ENCODE assay signal across 28 cellular contexts in genomic region chr11:34276465-34276864, GRCh38.
"Had no signal": no experiment of that assay in that cellular context is flagged by ENCODE, and none has a peak within 500 bp of the region (broad histone marks: within the 10 kb centered on the region; RNA-seq: fewer than 3 reads in every experiment).

No MANE protein-coding gene starts in this region.

- ATAC-seq: effector memory CD8-positive, alpha-beta T cell; heart right ventricle; left cardiac atrium; left lung; mucosa of descending colon; right cardiac atrium had no signal

- H3K9me3 ChIP-seq: esophagus squamous epithelium, heart right ventricle, left lung, mucosa of descending colon, ovary, psoas muscle, sigmoid colon, stomach, testis, tibial artery, upper lobe of left lung had no signal

- DNase-seq: cortex of kidney; effector memory CD8-positive, alpha-beta T cell; erythroblast; esophagus squamous epithelium; foreskin melanocyte; glutamatergic neuron; heart right ventricle; hippocampal formation; left cardiac atrium; left lung; mesenchymal stem cell; mucosa of descending colon; naive B cell; nephron progenitor cell; occipital lobe; ovary; posterior cingulate gyrus; psoas muscle; right cardiac atrium; sigmoid colon; stimulated activated CD4-positive, alpha-beta T cell treated with anti-CD3 and anti-CD28 coated beads, Interleukin-15, amount 100 ng/mL, for 24 hours; stimulated activated CD4-positive, alpha-beta T cell treated with anti-CD3 and anti-CD28 coated beads, Interleukin-2, amount 100 ng/mL, for 48 hours; stimulated activated naive CD4-positive, alpha-beta T cell treated with Interleukin-2 at 50 U/mL for 16 hours; stomach; testis; tibial artery; upper lobe of left lung had no signal

- H3K4me1 Mint-ChIP-seq: naive B cell had no signal

- H3K36me3 ChIP-seq: esophagus squamous epithelium, heart right ventricle, left lung, ovary, sigmoid colon, stomach, tibial artery, upper lobe of left lung had no signal

- H3K36me3 Mint-ChIP-seq: mesothelial cell of epicardium, naive B cell had no signal

- H3K27ac Mint-ChIP-seq: effector memory CD8-positive, alpha-beta T cell; nephron progenitor cell had no signal

- H3K4me1 ChIP-seq: testis had no signal

- H3K4me3 ChIP-seq: esophagus squamous epithelium, heart right ventricle, left lung, mucosa of descending colon, ovary, psoas muscle, sigmoid colon, stomach, testis, tibial artery, upper lobe of left lung had no signal

- H3K4me3 Mint-ChIP-seq: effector memory CD8-positive, alpha-beta T cell; mesothelial cell of epicardium; naive B cell; nephron progenitor cell had no signal

- H3K27me3 ChIP-seq: esophagus squamous epithelium, heart right ventricle, left lung, ovary, sigmoid colon, stomach, testis, tibial artery, upper lobe of left lung had no signal

- H3K9me3 Mint-ChIP-seq: effector memory CD8-positive, alpha-beta T cell; mesothelial cell of epicardium; naive B cell; nephron progenitor cell had no signal

- H3K27me3 Mint-ChIP-seq: effector memory CD8-positive, alpha-beta T cell; naive B cell had no signal

- H3K27ac ChIP-seq: ovary had no signal
